ENCODE assay signal across 25 cellular contexts in genomic region chr12:131220007-131220685, GRCh38.
DNase-seq lines count a peak whose midpoint lies in the region; ATAC-seq, FAIRE-seq and TF ChIP-seq lines count a peak whose summit lies in the region.
"Had no signal": no experiment of that assay in that cellular context is flagged by ENCODE, and none has a peak within 500 bp of the region (broad histone marks: within the 10 kb centered on the region; RNA-seq: fewer than 3 reads in every experiment).

No MANE protein-coding gene starts in this region.

- in situ Hi-C loops in K562 (cut with MboI), result no loop called here

- H3K4me3 ChIP-seq in heart left ventricle (no peak overlapping the region), K562 (no peak overlapping the region), neural progenitor cell (no peak overlapping the region), Karpas-422 (ENCODE audit: low read length) (no peak overlapping the region)
- H3K4me3 ChIP-seq: GM23248, HAP-1, PC-9 had no signal

- H3K27me3 ChIP-seq in heart left ventricle (peaks cover 0 to 33% (median 18%) of the 10 kb centered on the region in 9 donors), K562 (ENCODE audit: control insufficient read depth in 2 of 2, insufficient read depth in 2 of 2, low read length in 2 of 2) (no peaks in the 10 kb centered on the region; a peak in 1 of 5 replicates), neural progenitor cell (no peaks in the 10 kb centered on the region), Karpas-422 (ENCODE audit: low read length) (no peaks in the 10 kb centered on the region)
- H3K27me3 ChIP-seq: BE2C had no signal

- H3K27me3 Mint-ChIP-seq in neural progenitor cell (ENCODE audit: insufficient read depth, low read depth) (peaks cover 23% of the 10 kb centered on the region), type B pancreatic cell (peaks cover 2% of the 10 kb centered on the region)

- H3K4me1 ChIP-seq in heart left ventricle, result peaks cover 0 to 6% (median 0%) of the 10 kb centered on the region in 12 donors
- peaks cover 18 to 55% of the 10 kb centered on the region in 2 experiments for H3K4me1 ChIP-seq in K562 (replicated peaks in 1 of 2; ENCODE audit: control insufficient read depth in 2 of 2, insufficient read depth in 2 of 2, low read length in 2 of 2)
- H3K4me1 ChIP-seq in neural progenitor cell, result peaks cover 41% of the 10 kb centered on the region
- H3K4me1 ChIP-seq in Karpas-422 (ENCODE audit: low read length), result peaks cover 7% of the 10 kb centered on the region
- H3K4me1 ChIP-seq: HAP-1 had no signal

- peak; percentile 48 for FAIRE-seq in K562 (lab: Jason Lieb, UNC)
- FAIRE-seq: GM18507, HTR-8/SVneo had no signal

- DNase-seq in Right ventricle myocardium superior (peak; percentile 35), heart left ventricle (no peak), K562 (ENCODE audit: extremely low read depth in 1 of 4, low spot score in 3 of 4) (no peak), neural progenitor cell (ENCODE audit: low spot score) (no peak), type B pancreatic cell (ENCODE audit: extremely low spot score, unreplicated experiment) (no peak), Karpas-422 (no peak), ecto neural progenitor cell (ENCODE audit: low spot score) (no peak)
- DNase-seq in stimulated activated naive CD4-positive, alpha-beta T cell treated with Interleukin-2 at 50 U/mL for 16 hours (lab: John Stamatoyannopoulos, UW), result no peak
- DNase-seq: BE2C; CD4-positive, alpha-beta memory T cell; DMS 273 treated with DMSO at 0.1 percent for 48 hours; GM23248; NCI-H1694; NCI-H2081; NCI-H2171; NCI-H524 treated with DMSO at 0.1 percent for 48 hours; NCI-H82; PC-9; RPMI8226; SIG-M5 had no signal

- no peaks in the 10 kb centered on the region for H3K9me1 ChIP-seq in K562 (ENCODE audit: control insufficient read depth, insufficient read depth, low read length)

- BruUV-seq in K562 (replicated peaks; lab: Mats Ljungman, UMichigan), result no TSS peak

- H3K27ac ChIP-seq in heart left ventricle (no peak overlapping the region), K562 (ENCODE audit: extremely low read depth, low read depth, low read length) (no peak overlapping the region), neural progenitor cell (no peak overlapping the region), Karpas-422 (ENCODE audit: low read length) (no peak overlapping the region)
- H3K27ac ChIP-seq: GM23248, KMS-11, PC-9 had no signal

- ATAC-seq in Right ventricle myocardium superior (ENCODE audit: poor library complexity), result no peak
- no peak for ATAC-seq in heart left ventricle
- no peak for ATAC-seq in K562
- ATAC-seq: SK-N-SH treated with all-trans-retinoic acid at 6 μM for 48 hours had no signal

- peaks cover 12% of the 10 kb centered on the region for H3F3A ChIP-seq in neural progenitor cell (ENCODE audit: low read depth)

- H3K9me3 ChIP-seq in heart left ventricle, result no peaks in the 10 kb centered on the region
- no peaks in the 10 kb centered on the region for H3K9me3 ChIP-seq in K562 (replicated peaks; ENCODE audit: control insufficient read depth, insufficient read depth, low read depth, low read length)
- H3K9me3 ChIP-seq in neural progenitor cell (ENCODE audit: low read depth), result no peaks in the 10 kb centered on the region
- H3K9me3 ChIP-seq in Karpas-422 (ENCODE audit: low read length), result no peaks in the 10 kb centered on the region
- H3K9me3 ChIP-seq: BE2C, HAP-1 had no signal

- no peaks in the 10 kb centered on the region for H3K9me2 ChIP-seq in Karpas-422 (replicated peaks; ENCODE audit: insufficient read depth, low read length)

- H2AFZ ChIP-seq in K562 (ENCODE audit: low read depth, low read length), result no peak overlapping the region
- no peak overlapping the region for H2AFZ ChIP-seq in neural progenitor cell (replicated peaks)
- H2AFZ ChIP-seq in Karpas-422 (ENCODE audit: low read length), result no peak overlapping the region
- H2AFZ ChIP-seq: GM23248, PC-9 had no signal

- H4K20me1 ChIP-seq in K562 (replicated peaks; ENCODE audit: control insufficient read depth, insufficient read depth, low read length) (no peaks in the 10 kb centered on the region; the same call in 1 of the 2 replicates), neural progenitor cell (ENCODE audit: low read depth) (no peaks in the 10 kb centered on the region), Karpas-422 (ENCODE audit: insufficient read depth, low read depth, low read length) (no peaks in the 10 kb centered on the region)

- POLR2A ChIA-PET in K562 (lab: Yijun Ruan, JAX), result interaction anchor here (0.9 kb wide), 1 partner anchor 9 kb away, joined by 4 read pairs; no protein-coding TSS in a partner anchor

- no peaks in the 10 kb centered on the region for H3K9me3 Mint-ChIP-seq in neural progenitor cell
- H3K9me3 Mint-ChIP-seq in type B pancreatic cell, result no peaks in the 10 kb centered on the region
- H3K9me3 Mint-ChIP-seq: CD4-positive, alpha-beta memory T cell had no signal

- CTCF ChIA-PET in K562 (lab: Yijun Ruan, JAX; ENCODE audit: low intra/inter-chr PET ratio), result no interaction called here

- no peaks in the 10 kb centered on the region for H3K36me3 Mint-ChIP-seq in neural progenitor cell
- H3K36me3 Mint-ChIP-seq in type B pancreatic cell, result no peaks in the 10 kb centered on the region
- H3K36me3 Mint-ChIP-seq: CD4-positive, alpha-beta memory T cell had no signal

- TF ChIP-seq RAD21 in K562 (CRISPR knock-in tag; conservative IDR thresholded peaks at IDR 0.05 in 1 of 2, IDR thresholded peaks at IDR 0.05 in 1 of 2), result no peak

- no peak overlapping the region for H3K4me3 Mint-ChIP-seq in neural progenitor cell
- no peak overlapping the region for H3K4me3 Mint-ChIP-seq in type B pancreatic cell
- H3K4me3 Mint-ChIP-seq: CD4-positive, alpha-beta memory T cell had no signal

- intact Hi-C loops in Right ventricle myocardium superior (cut with DNase I), result no loop called here
- intact Hi-C loops in heart left ventricle (cut with DNase I), result loop anchor here in 3 of 10 donors (10.0 kb wide), 2 partner anchors 215 to 465 kb away; no protein-coding TSS in a partner anchor
- intact Hi-C loops in K562 (cut with micrococcal nuclease), result no loop called here

- H3K27ac Mint-ChIP-seq in neural progenitor cell (peak overlapping the region; percentile 63), type B pancreatic cell (peak overlapping the region; percentile 50)
- H3K27ac Mint-ChIP-seq: CD4-positive, alpha-beta memory T cell had no signal

- no peak for TF ChIP-seq EP300 in K562 (IDR thresholded peaks at IDR 0.05; ENCODE audit: low read length)

- 87 to 90% (median 89%) methylated on average over 11 of the region's 11 CpGs for WGBS in heart left ventricle, 4 donors
- WGBS in K562 (ENCODE audit: insufficient coverage, low coverage, missing lambda C conversion rate), result 54% methylated on average over 10 of the region's 11 CpGs

- TF ChIP-seq CTCF in heart left ventricle (IDR thresholded peaks at IDR 0.05) (no peak), K562 (IDR thresholded peaks at IDR 0.05 in 2 of 3, conservative IDR thresholded peaks at IDR 0.05 in 1 of 3; ENCODE audit: insufficient read depth in 2 of 3, low read depth in 1 of 3, low read length in 3 of 3) (no peak), neural progenitor cell (IDR thresholded peaks at IDR 0.05) (no peak), type B pancreatic cell (conservative IDR thresholded peaks at IDR 0.05) (no peak)

- H3K4me2 ChIP-seq in K562 (ENCODE audit: insufficient read depth, low read length), result no peak overlapping the region
- no peak overlapping the region for H3K4me2 ChIP-seq in neural progenitor cell
- no peak overlapping the region for H3K4me2 ChIP-seq in Karpas-422 (ENCODE audit: low read depth, low read length, poor library complexity, severe bottlenecking)
- H3K4me2 ChIP-seq: KMS-11, PC-9 had no signal

- H3K4me1 Mint-ChIP-seq in neural progenitor cell (peaks cover 43% of the 10 kb centered on the region), type B pancreatic cell (ENCODE audit: unreplicated experiment) (peaks cover 35% of the 10 kb centered on the region)

- H3K36me3 ChIP-seq in heart left ventricle (no peaks in the 10 kb centered on the region), K562 (ENCODE audit: control insufficient read depth, insufficient read depth, low read length) (no peaks in the 10 kb centered on the region), neural progenitor cell (no peaks in the 10 kb centered on the region), Karpas-422 (ENCODE audit: insufficient read depth, low read length) (no peaks in the 10 kb centered on the region)
- H3K36me3 ChIP-seq: BE2C, HAP-1 had no signal

- H3K79me2 ChIP-seq in K562 (ENCODE audit: control insufficient read depth, insufficient read depth, low read length) (no peaks in the 10 kb centered on the region), neural progenitor cell (ENCODE audit: low read depth) (no peaks in the 10 kb centered on the region), Karpas-422 (ENCODE audit: low read length) (no peaks in the 10 kb centered on the region)

- peak overlapping the region in 1 of 2 experiments; percentile 71; a peak in 2 of 4 replicates for H3K9ac ChIP-seq in K562 (ENCODE audit: insufficient read depth in 1 of 2, low read depth in 2 of 2, low read length in 2 of 2)
- H3K9ac ChIP-seq in neural progenitor cell, result no peak overlapping the region
- no peak overlapping the region for H3K9ac ChIP-seq in Karpas-422 (ENCODE audit: low read length)
- H3K9ac ChIP-seq: GM23248, KMS-11 had no signal

- TF ChIP-seq POLR2A in heart left ventricle (IDR thresholded peaks at IDR 0.05) (no peak), K562 (conservative IDR thresholded peaks at IDR 0.05) (no peak)

TF ChIP-seq in K562, 482 proteins besides CTCF, POLR2A, EP300 and RAD21 (continues in another document):
- TF ChIP-seq BCLAF1 (IDR thresholded peaks at IDR 0.05; ENCODE audit: borderline replicate concordance in 1 of 2, control insufficient read depth in 1 of 2, low read depth in 2 of 2, low read length in 1 of 2) (no peak), MAFF (IDR thresholded peaks at IDR 0.05; ENCODE audit: low read length) (no peak)
